ENCODE assay signal across 21 cellular contexts in the genomic region with DNA sequence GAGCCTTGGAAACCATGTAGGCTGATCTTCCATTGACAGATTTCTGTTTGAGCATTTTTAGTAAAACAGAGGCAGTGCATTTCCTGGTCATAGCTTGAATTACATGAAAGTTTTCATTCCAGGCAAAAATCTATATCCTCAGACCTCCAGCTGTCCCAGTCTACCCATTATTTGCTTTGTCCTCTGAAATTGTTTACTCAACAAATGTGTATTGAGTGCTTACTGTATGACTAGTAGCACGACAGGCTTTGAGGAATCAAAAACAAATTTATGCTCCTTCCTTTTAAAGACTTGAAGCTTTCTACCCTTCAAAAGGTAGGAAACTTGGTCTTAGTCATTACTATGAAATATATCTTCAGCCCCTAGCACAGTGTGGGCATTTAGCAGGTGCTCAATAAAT.
"Had no signal": no experiment of that assay in that cellular context is flagged by ENCODE, and none has a peak within 500 bp of the region (broad histone marks: within the 10 kb centered on the region; RNA-seq: fewer than 3 reads in every experiment).

No MANE protein-coding gene starts in this region.

- DNase-seq: activated B cell treated with CpG ODN at 0.5 μM for 24 hours; activated CD4-positive, alpha-beta T cell treated with anti-CD3 and anti-CD28 coated beads for 48 hours; activated CD4-positive, alpha-beta T cell treated with anti-CD3 and anti-CD28 coated beads, Interleukin-2, amount 50 U/mL, for 1 hour; activated CD4-positive, alpha-beta T cell treated with anti-CD3 and anti-CD28 coated beads, Interleukin-2, amount 50 U/mL, for 48 hours; activated CD8-positive, alpha-beta memory T cell treated with anti-CD3 and anti-CD28 coated beads for 24 hours; activated CD8-positive, alpha-beta T cell treated with anti-CD3 and anti-CD28 coated beads for 36 hours; activated effector memory CD4-positive, alpha-beta T cell treated with Interleukin-2 at 50 U/mL for 16 hours; activated gamma-delta T cell treated with Interleukin-2 at 50 U/mL for 16 hours; activated naive CD4-positive, alpha-beta T cell treated with anti-CD3 and anti-CD28 coated beads, Interleukin-2, amount 50 U/mL, for 16 hours; activated naive CD4-positive, alpha-beta T cell treated with Interleukin-2 at 50 U/mL for 16 hours; activated T-cell treated with anti-CD3 and anti-CD28 coated beads, Interleukin-2, amount 50 U/mL, for 4 hours; amniotic stem cell; anterior cingulate cortex; brain microvascular endothelial cell; dorsolateral prefrontal cortex; effector memory CD4-positive, alpha-beta T cell; endodermal cell; foreskin fibroblast; head of caudate nucleus; T-helper 9 cell; WERI-Rb-1 had no signal
